Comparison of ENCODE assay signal across 29 cellular contexts in genomic region chr5:95042040-95042439, GRCh38.
DNase-seq lines count a peak whose midpoint lies in the region; ATAC-seq, FAIRE-seq and TF ChIP-seq lines count a peak whose summit lies in the region.
"Had no signal": no experiment of that assay in that cellular context is flagged by ENCODE, and none has a peak within 500 bp of the region (broad histone marks: within the 10 kb centered on the region; RNA-seq: fewer than 3 reads in every experiment).

No MANE protein-coding gene starts in this region.

- no peak for TF ChIP-seq CTCF in choroid plexus epithelial cell (conservative IDR thresholded peaks at IDR 0.05; ENCODE audit: low read depth, low read length)

- peaks cover 2% of the 10 kb centered on the region for H3K9me3 ChIP-seq in aorta (ENCODE audit: control insufficient read depth, low read length)
- H3K9me3 ChIP-seq: MG63, Peyer's patch, sigmoid colon, SJCRH30, tibial artery had no signal

- no peak for TF ChIP-seq POLR2A in GM12891 (IDR thresholded peaks at IDR 0.05; ENCODE audit: low read depth, low read length)

- H3K4me1 ChIP-seq in aorta (ENCODE audit: control insufficient read depth in 1 of 2, insufficient read depth in 2 of 2, low read length in 2 of 2): no peaks in the 10 kb centered on the region
- H3K4me1 ChIP-seq: Peyer's patch, tibial artery had no signal

- intact Hi-C loops in aorta (cut with DNase I): no loop called here

- WGBS in aorta, 2 donors: 51 to 59% methylated on average over 4 of the region's 4 CpGs

- ATAC-seq in aorta (ENCODE audit: low FRiP score): no peak
- ATAC-seq in GM18870 (IDR thresholded peaks at IDR 0.05; ENCODE audit: unreplicated experiment): no peak
- ATAC-seq: activated CD8-positive, alpha-beta T cell treated with anti-CD3 and anti-CD28 coated beads for 36 hours; T-cell had no signal

- FAIRE-seq in GM12891 (lab: Jason Lieb, UNC): peak; percentile 54
- FAIRE-seq: D721Med, endothelial cell of umbilical vein, G401.6 had no signal

- H3K4me3 ChIP-seq in choroid plexus epithelial cell (ENCODE audit: low read depth, low read length) (no peak overlapping the region), aorta (ENCODE audit: low read length in 2 of 2) (no peak overlapping the region)
- H3K4me3 ChIP-seq: dorsolateral prefrontal cortex, GM23248, MG63, Peyer's patch, sigmoid colon, SJCRH30, tibial artery had no signal

- no peaks in the 10 kb centered on the region for H3K27me3 ChIP-seq in aorta (ENCODE audit: control insufficient read depth in 1 of 2, insufficient read depth in 2 of 2, low read length in 1 of 2)
- H3K27me3 ChIP-seq: dorsolateral prefrontal cortex, MG63, Peyer's patch, sigmoid colon, SJCRH30, tibial artery had no signal

- H3K36me3 ChIP-seq in aorta (ENCODE audit: control insufficient read depth in 1 of 2, insufficient read depth in 2 of 2, low read length in 1 of 2): no peaks in the 10 kb centered on the region
- H3K36me3 ChIP-seq: MG63, Peyer's patch, sigmoid colon, SJCRH30, tibial artery had no signal

- H3K27ac ChIP-seq in aorta (ENCODE audit: low read depth in 1 of 2, low read length in 2 of 2): no peak overlapping the region
- H3K27ac ChIP-seq: C4-2B, dorsolateral prefrontal cortex, GM23248, Peyer's patch, sigmoid colon, SJCRH30, tibial artery had no signal

- no peak for DNase-seq in GM12891 (ENCODE audit: insufficient read length, low spot score)
- peak; percentile 65 for DNase-seq in NCI-H146 (lab: John Stamatoyannopoulos, UW)
- DNase-seq in NCI-H69 (lab: John Stamatoyannopoulos, UW): peak; percentile 80
- peak; percentile 28 for DNase-seq in choroid plexus epithelial cell (ENCODE audit: low read depth)
- DNase-seq in aorta: no peak
- DNase-seq in globus pallidus (ENCODE audit: low spot score): no peak
- DNase-seq in stimulated activated CD4-positive, alpha-beta T cell treated with anti-CD3 and anti-CD28 coated beads, Interleukin-4, amount 100 ng/mL, for 1 hour: no peak
- DNase-seq: activated CD4-positive, CD25-positive, alpha-beta regulatory T cell treated with anti-CD3 and anti-CD28 coated beads, Interleukin-2, amount 50 U/mL, for 72 hours; activated CD8-positive, alpha-beta T cell treated with anti-CD3 and anti-CD28 coated beads for 36 hours; activated effector memory CD4-positive, alpha-beta T cell treated with Interleukin-2 at 50 U/mL for 16 hours; activated naive CD8-positive, alpha-beta T cell treated with anti-CD3 and anti-CD28 coated beads, Interleukin-2, amount 10 ng/mL, durations not matched to agents 7 days and 5 days; activated T-cell treated with anti-CD3 and anti-CD28 coated beads for 4 hours; dorsolateral prefrontal cortex; GM23248; head of caudate nucleus; MG63; NCI-H187; NCI-H82; Peyer's patch; posterior cingulate gyrus; sigmoid colon; T-cell; tibial artery had no signal

TF ChIP-seq in GM12891, 5 proteins besides CTCF, POLR2A, EP300 and RAD21:
- TF ChIP-seq PAX5 (IDR thresholded peaks at IDR 0.05; ENCODE audit: insufficient read depth, low read length, severe bottlenecking): no peak
- TF ChIP-seq POLR2AphosphoS5 (IDR thresholded peaks at IDR 0.05; ENCODE audit: low read depth, low read length): no peak
- no peak for TF ChIP-seq TAF1 (IDR thresholded peaks at IDR 0.05; ENCODE audit: low read depth, low read length)
- no peak for TF ChIP-seq SPI1 (IDR thresholded peaks at IDR 0.05; ENCODE audit: low read depth, low read length)
- no peak for TF ChIP-seq POU2F2 (IDR thresholded peaks at IDR 0.05; ENCODE audit: low read depth, low read length)

Comparison
In these comparisons a context has a peak if more than half of its experiments do, and no peak if none do; other contexts are left out.
1. DNase-seq: peak in NCI-H146 (single experiment), NCI-H69 (single experiment) and choroid plexus epithelial cell (single experiment); none in GM12891 (single experiment), aorta (0 of 2), globus pallidus (single experiment) and stimulated activated CD4-positive, alpha-beta T cell treated with anti-CD3 and anti-CD28 coated beads, Interleukin-4, amount 100 ng/mL, for 1 hour (single experiment).